9 cellular contexts compared by ENCODE assay signal in the genomic region with DNA sequence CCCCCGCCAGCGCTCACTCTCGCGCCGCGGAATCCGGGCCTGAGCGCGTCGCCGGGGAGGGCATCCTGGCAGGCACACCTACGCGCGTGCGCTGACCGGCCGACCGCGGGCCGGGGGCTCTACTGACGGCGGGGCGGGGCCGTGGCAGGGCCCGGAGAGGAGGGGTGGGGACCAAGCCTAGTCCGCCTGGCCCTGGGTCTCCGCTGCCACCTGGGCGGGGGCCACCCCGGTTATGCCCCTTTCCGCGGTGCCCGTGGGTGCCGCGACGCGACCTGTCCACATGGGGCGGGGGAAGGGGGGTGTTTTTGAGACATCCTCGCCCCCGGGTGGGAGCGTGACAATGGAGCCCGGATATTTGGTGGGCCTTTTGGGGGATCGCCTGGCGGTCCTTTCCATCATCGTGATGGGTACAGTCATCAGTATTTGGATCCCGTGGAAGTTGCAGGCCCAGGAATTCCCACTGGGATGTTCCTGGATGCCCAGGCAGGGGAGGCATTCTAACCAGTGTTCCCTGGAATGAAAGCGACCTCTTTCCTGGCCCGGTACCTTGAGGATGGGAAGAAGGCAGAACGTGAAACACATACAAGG. TPM values are rescaled to one million over a fixed set of nuclear protein-coding genes. Genes with fewer than 3 reads are reported as not detected.
DNase-seq lines count a peak whose midpoint lies in the region; ATAC-seq lines count a peak whose summit lies in the region.
"Had no signal": no experiment of that assay in that cellular context is flagged by ENCODE, and none has a peak within 500 bp of the region (broad histone marks: within the 10 kb centered on the region; RNA-seq: fewer than 3 reads in every experiment).

No MANE protein-coding gene starts in this region.

- peak overlapping the region; percentile 74 for H3K4me3 ChIP-seq in HUES48 (ENCODE audit: low read depth, low read length)

- no peak overlapping the region for H3K27ac Mint-ChIP-seq in effector memory CD8-positive, alpha-beta T cell
- H3K27ac Mint-ChIP-seq: activated naive CD4-positive, alpha-beta T cell treated with anti-CD3 and anti-CD28 coated beads, Interleukin-2, amount 50 U/mL, for 24 hours had no signal

- H3K9me3 ChIP-seq in HUES48 (ENCODE audit: control insufficient read depth, insufficient read depth, low read length) = no peaks in the 10 kb centered on the region

- intact Hi-C loops in left ventricle myocardium superior (cut with micrococcal nuclease) = no loop called here
- intact Hi-C loops in sciatic nerve (cut with DNase I) = no loop called here

- ATAC-seq in left ventricle myocardium superior (peak; percentile 30), sciatic nerve (no peak), GM18502 (IDR thresholded peaks at IDR 0.05; ENCODE audit: poor library complexity, unreplicated experiment) (no peak)
- no peak for ATAC-seq in effector memory CD8-positive, alpha-beta T cell (replicated peaks)

- H3K36me3 ChIP-seq in HUES48 (ENCODE audit: control insufficient read depth, insufficient read depth, low read length) = no peaks in the 10 kb centered on the region

- peaks cover 5% of the 10 kb centered on the region; the same call in 1 of the 2 replicates for H3K4me1 ChIP-seq in HUES48 (ENCODE audit: control insufficient read depth, insufficient read depth, low read length)

- H3K4me3 Mint-ChIP-seq in effector memory CD8-positive, alpha-beta T cell = peak overlapping the region in 1 of 2 donors; percentile 93

- H3K36me3 Mint-ChIP-seq in effector memory CD8-positive, alpha-beta T cell (ENCODE audit: insufficient read depth) = no peaks in the 10 kb centered on the region
- H3K36me3 Mint-ChIP-seq: activated naive CD4-positive, alpha-beta T cell treated with anti-CD3 and anti-CD28 coated beads, Interleukin-2, amount 50 U/mL, for 24 hours had no signal

- H3K27me3 Mint-ChIP-seq in effector memory CD8-positive, alpha-beta T cell = peaks cover 51 to 66% of the 10 kb centered on the region in 2 donors

- H3K9ac ChIP-seq in HUES48 (ENCODE audit: low read depth, low read length) = no peak overlapping the region

- peaks cover 7 to 14% of the 10 kb centered on the region in 2 donors for H3K4me1 Mint-ChIP-seq in effector memory CD8-positive, alpha-beta T cell (ENCODE audit: low read depth in 2 of 2)

- H3K27ac ChIP-seq in HUES48 (ENCODE audit: low read depth, low read length) = no peak overlapping the region

- H3K9me3 Mint-ChIP-seq in effector memory CD8-positive, alpha-beta T cell = no peaks in the 10 kb centered on the region
- H3K9me3 Mint-ChIP-seq: activated naive CD4-positive, alpha-beta T cell treated with anti-CD3 and anti-CD28 coated beads, Interleukin-2, amount 50 U/mL, for 24 hours had no signal

- H3K27me3 ChIP-seq in HUES48 (ENCODE audit: control insufficient read depth, insufficient read depth, low read length) = peaks cover 51% of the 10 kb centered on the region

- DNase-seq in RPMI7951 (ENCODE audit: low read depth) = peak; percentile 39
- DNase-seq in left ventricle myocardium superior = no peak
- peak; percentile 57 for DNase-seq in sciatic nerve (ENCODE audit: low spot score)
- no peak for DNase-seq in stimulated activated naive CD4-positive, alpha-beta T cell treated with Interleukin-2 at 50 U/mL for 16 hours (lab: John Stamatoyannopoulos, UW)
- DNase-seq in effector memory CD8-positive, alpha-beta T cell = no peak
- DNase-seq in AG08395 (ENCODE audit: low spot score) = no peak

RNA-seq across cellular contexts. Expression of a gene that starts 2.2 kb away (rescaled TPM):
- 69.3 and 75.7 TPM in 2 replicates for total RNA-seq in RPMI7951 (2014; rRNA removed; shearing (Covaris generic))
- total RNA-seq in left ventricle myocardium superior (244 TPM), sciatic nerve (84.7 TPM)

Comparison
In these comparisons a context has a peak if more than half of its experiments do, and no peak if none do; other contexts are left out.
1. DNase-seq: peak in RPMI7951 (single experiment) and sciatic nerve (single experiment); none in left ventricle myocardium superior (single experiment), stimulated activated naive CD4-positive, alpha-beta T cell treated with Interleukin-2 at 50 U/mL for 16 hours (single experiment), effector memory CD8-positive, alpha-beta T cell (0 of 3) and AG08395 (single experiment).